ENCODE assay signal across 29 cellular contexts in the genomic region with DNA sequence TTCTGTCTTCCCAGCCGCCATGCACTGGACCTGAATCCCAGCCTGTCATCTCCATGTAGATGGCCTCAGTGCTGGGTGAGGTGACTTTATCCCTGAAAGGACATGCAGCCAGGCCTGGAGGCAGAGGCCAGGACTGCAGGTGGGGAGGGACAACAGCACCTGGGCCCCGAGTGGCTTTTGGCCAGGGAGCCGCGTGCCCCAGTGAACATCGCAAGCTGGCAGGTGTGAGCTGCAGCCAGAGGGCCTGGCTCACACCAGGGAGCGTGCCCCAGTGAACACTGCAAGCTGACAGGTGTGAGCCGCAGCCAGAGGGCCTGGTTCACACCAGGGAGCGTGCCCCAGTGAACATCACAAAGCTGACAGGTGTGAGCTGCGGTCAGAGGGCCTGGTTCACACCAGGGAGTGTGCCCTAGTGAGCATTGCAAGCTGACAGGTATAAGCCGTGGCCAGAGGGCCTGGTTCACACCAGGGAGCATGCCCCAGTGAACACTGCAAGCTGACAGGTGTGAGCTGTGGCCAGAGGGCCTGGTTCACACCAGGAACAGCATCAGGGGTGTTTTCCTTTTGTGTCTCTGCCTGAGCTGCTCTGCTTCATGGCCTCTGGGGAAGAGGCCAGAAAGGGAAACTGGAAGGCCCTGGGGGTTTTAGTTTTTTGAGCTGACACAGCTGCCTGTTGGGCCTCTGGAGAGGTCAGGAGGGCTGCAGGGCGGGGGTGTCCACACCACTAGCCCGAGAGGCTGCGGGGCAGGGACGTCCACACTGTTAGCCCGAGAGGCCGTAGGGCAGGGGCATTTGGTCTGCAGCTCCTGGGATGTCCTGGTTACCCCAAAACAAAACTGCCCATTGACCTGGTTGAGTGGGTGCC. TPM values are rescaled to one million over a fixed set of nuclear protein-coding genes. Genes with fewer than 3 reads are reported as not detected.
"Had no signal": no experiment of that assay in that cellular context is flagged by ENCODE, and none has a peak within 500 bp of the region (broad histone marks: within the 10 kb centered on the region; RNA-seq: fewer than 3 reads in every experiment).

No MANE protein-coding gene starts in this region.

- H3K4me1 ChIP-seq: prostate gland, transverse colon, uterus had no signal

- H3K4me3 Mint-ChIP-seq: activated CD4-positive, alpha-beta T cell treated with anti-CD3 and anti-CD28 coated beads, Interleukin-2, amount 10 ng/mL, durations not matched to agents 7 days and 5 days; activated CD8-positive, alpha-beta memory T cell treated with anti-CD3 and anti-CD28 coated beads, Interleukin-2, amount 10 ng/mL, durations not matched to agents 7 days and 5 days; activated CD8-positive, alpha-beta T cell treated with anti-CD3 and anti-CD28 coated beads for 36 hours; activated naive CD8-positive, alpha-beta T cell treated with anti-CD3 and anti-CD28 coated beads, Interleukin-2, amount 50 U/mL, for 24 hours; activated T-helper 1 cell treated with anti-CD3 and anti-CD28 coated beads, Interleukin-12 subunit alpha, Interleukin-12 subunit beta, Interleukin-2, Interleukin-4 antibody, amounts not matched to agents 30 ng/mL and 10 ng/mL and 1 ng/mL, durations not matched to agents 14 hours and 24 hours and 36 hours; naive thymus-derived CD4-positive, alpha-beta T cell had no signal

- FAIRE-seq: kidney, TTC549 had no signal

- H3K27me3 ChIP-seq: cardiac muscle cell, ovary, transverse colon, uterus had no signal

- H3K4me3 ChIP-seq: body of pancreas, cardiac muscle cell, ovary, prostate gland, transverse colon, uterus had no signal

- ATAC-seq: activated CD8-positive, alpha-beta memory T cell treated with anti-CD3 and anti-CD28 coated beads, Interleukin-2, amount 10 ng/mL, durations not matched to agents 7 days and 5 days; activated CD8-positive, alpha-beta T cell treated with anti-CD3 and anti-CD28 coated beads for 36 hours; activated naive CD8-positive, alpha-beta T cell treated with anti-CD3 and anti-CD28 coated beads, Interleukin-2, amount 50 U/mL, for 24 hours; body of pancreas; left lobe of liver; naive thymus-derived CD4-positive, alpha-beta T cell; stimulated activated naive CD8-positive, alpha-beta T cell treated with anti-CD3 and anti-CD28 coated beads, Interleukin-15, Interleukin-2, amounts not matched to agents 100 U/mL and 50 U/mL, for 24 hours had no signal

- H3K27me3 Mint-ChIP-seq: activated CD4-positive, alpha-beta T cell treated with anti-CD3 and anti-CD28 coated beads, Interleukin-2, amount 10 ng/mL, durations not matched to agents 7 days and 5 days; activated CD8-positive, alpha-beta memory T cell treated with anti-CD3 and anti-CD28 coated beads, Interleukin-2, amount 10 ng/mL, durations not matched to agents 7 days and 5 days; activated CD8-positive, alpha-beta T cell treated with anti-CD3 and anti-CD28 coated beads for 36 hours; activated naive CD8-positive, alpha-beta T cell treated with anti-CD3 and anti-CD28 coated beads, Interleukin-2, amount 50 U/mL, for 24 hours had no signal

- H3K9me3 ChIP-seq: body of pancreas, ovary, prostate gland, transverse colon, uterus had no signal

- H3K4me1 Mint-ChIP-seq: activated CD4-positive, alpha-beta T cell treated with anti-CD3 and anti-CD28 coated beads, Interleukin-2, amount 10 ng/mL, durations not matched to agents 7 days and 5 days; activated CD8-positive, alpha-beta memory T cell treated with anti-CD3 and anti-CD28 coated beads, Interleukin-2, amount 10 ng/mL, durations not matched to agents 7 days and 5 days; activated naive CD8-positive, alpha-beta T cell treated with anti-CD3 and anti-CD28 coated beads, Interleukin-2, amount 50 U/mL, for 24 hours; naive thymus-derived CD4-positive, alpha-beta T cell had no signal

- H3K9me3 Mint-ChIP-seq: activated CD4-positive, alpha-beta T cell treated with anti-CD3 and anti-CD28 coated beads, Interleukin-2, amount 10 ng/mL, durations not matched to agents 7 days and 5 days; activated CD8-positive, alpha-beta T cell treated with anti-CD3 and anti-CD28 coated beads for 36 hours; activated naive CD8-positive, alpha-beta T cell treated with anti-CD3 and anti-CD28 coated beads, Interleukin-2, amount 50 U/mL, for 24 hours; activated T-helper 1 cell treated with anti-CD3 and anti-CD28 coated beads, Interleukin-12 subunit alpha, Interleukin-12 subunit beta, Interleukin-2, Interleukin-4 antibody, amounts not matched to agents 30 ng/mL and 10 ng/mL and 1 ng/mL, durations not matched to agents 14 hours and 24 hours and 36 hours had no signal

- H3K27ac ChIP-seq: body of pancreas, cardiac muscle cell, epithelial cell of prostate, ovary, prostate gland, transverse colon, uterus, WERI-Rb-1 had no signal

- DNase-seq: activated CD4-positive, alpha-beta T cell treated with anti-CD3 and anti-CD28 coated beads, Interleukin-2, amount 10 ng/mL, durations not matched to agents 7 days and 5 days; activated CD4-positive, CD25-positive, alpha-beta regulatory T cell treated with anti-CD3 and anti-CD28 coated beads, Interleukin-2, amount 50 U/mL, for 72 hours; activated CD8-positive, alpha-beta memory T cell treated with anti-CD3 and anti-CD28 coated beads, Interleukin-2, amount 10 ng/mL, durations not matched to agents 7 days and 5 days; activated CD8-positive, alpha-beta T cell treated with anti-CD3 and anti-CD28 coated beads for 36 hours; activated gamma-delta T cell; activated naive CD4-positive, alpha-beta T cell treated with anti-CD3 and anti-CD28 coated beads, Interleukin-2, amount 50 U/mL, for 16 hours; activated naive CD8-positive, alpha-beta T cell treated with anti-CD3 and anti-CD28 coated beads, Interleukin-2, amount 50 U/mL, for 24 hours; activated T-cell treated with anti-CD3 and anti-CD28 coated beads for 4 hours; body of pancreas; kidney; naive thymus-derived CD4-positive, alpha-beta T cell; ovary; stimulated activated CD4-positive, alpha-beta T cell treated with anti-CD3 and anti-CD28 coated beads, Interleukin-12 subunit alpha, Interleukin-12 subunit beta, amount 100 ng/mL, for 4 hours; stimulated activated CD4-positive, alpha-beta T cell treated with anti-CD3 and anti-CD28 coated beads, Interleukin-4, amount 100 ng/mL, for 4 hours; stimulated activated naive CD8-positive, alpha-beta T cell treated with anti-CD3 and anti-CD28 coated beads, Interleukin-15, Interleukin-2, amounts not matched to agents 100 U/mL and 50 U/mL, for 24 hours; transverse colon; uterus; WERI-Rb-1 had no signal

- H3K36me3 ChIP-seq: cardiac muscle cell, ovary, prostate gland, transverse colon, uterus, WERI-Rb-1 had no signal

- H3K27ac Mint-ChIP-seq: activated CD4-positive, alpha-beta T cell treated with anti-CD3 and anti-CD28 coated beads, Interleukin-2, amount 10 ng/mL, durations not matched to agents 7 days and 5 days; activated CD8-positive, alpha-beta memory T cell treated with anti-CD3 and anti-CD28 coated beads, Interleukin-2, amount 10 ng/mL, durations not matched to agents 7 days and 5 days; activated CD8-positive, alpha-beta T cell treated with anti-CD3 and anti-CD28 coated beads for 36 hours; activated naive CD8-positive, alpha-beta T cell treated with anti-CD3 and anti-CD28 coated beads, Interleukin-2, amount 50 U/mL, for 24 hours; activated T-helper 1 cell treated with anti-CD3 and anti-CD28 coated beads, Interleukin-12 subunit alpha, Interleukin-12 subunit beta, Interleukin-2, Interleukin-4 antibody, amounts not matched to agents 30 ng/mL and 10 ng/mL and 1 ng/mL, durations not matched to agents 14 hours and 24 hours and 36 hours; naive thymus-derived CD4-positive, alpha-beta T cell had no signal

RNA-seq across cellular contexts. Expression of gene PSAPL1, which starts 22.7 kb away (rescaled TPM):
- total RNA-seq: activated CD4-positive, alpha-beta T cell treated with anti-CD3 and anti-CD28 coated beads, Interleukin-2, amount 10 ng/mL, durations not matched to agents 7 days and 5 days; activated CD8-positive, alpha-beta memory T cell treated with anti-CD3 and anti-CD28 coated beads, Interleukin-2, amount 10 ng/mL, durations not matched to agents 7 days and 5 days; activated CD8-positive, alpha-beta T cell treated with anti-CD3 and anti-CD28 coated beads for 36 hours; activated T-helper 1 cell treated with anti-CD3 and anti-CD28 coated beads, Interleukin-12 subunit alpha, Interleukin-12 subunit beta, Interleukin-2, Interleukin-4 antibody, amounts not matched to agents 30 ng/mL and 10 ng/mL and 1 ng/mL, durations not matched to agents 14 hours and 24 hours and 36 hours; chondrocyte; fibroblast of villous mesenchyme; glomerular endothelial cell; kidney; left lobe of liver; lung microvascular endothelial cell; naive thymus-derived CD4-positive, alpha-beta T cell; skeletal muscle tissue; transverse colon; uterus had no signal
- polyA plus RNA-seq: naive thymus-derived CD4-positive, alpha-beta T cell; ovary had no signal
